ENCODE assay signal across 17 cellular contexts in genomic region chr12:121446760-121447159, GRCh38.
"Had no signal": no experiment of that assay in that cellular context is flagged by ENCODE, and none has a peak within 500 bp of the region (broad histone marks: within the 10 kb centered on the region; RNA-seq: fewer than 3 reads in every experiment).

No MANE protein-coding gene starts in this region.

- DNase-seq: activated CD4-positive, alpha-beta memory T cell treated with anti-CD3 and anti-CD28 coated beads, Interleukin-2, amount 10 ng/mL, durations not matched to agents 7 days and 5 days; activated CD4-positive, alpha-beta T cell treated with anti-CD3 and anti-CD28 coated beads for 4 hours; activated CD8-positive, alpha-beta memory T cell treated with anti-CD3 and anti-CD28 coated beads, Interleukin-2, amount 50 U/mL, for 4 hours; activated gamma-delta T cell treated with Interleukin-2 at 50 U/mL for 16 hours; body of pancreas; dermis blood vessel endothelial cell; effector memory CD8-positive, alpha-beta T cell; foreskin melanocyte; glutamatergic neuron; hippocampal formation; islet precursor cell; mammary epithelial cell; occipital lobe; stimulated activated naive B cell treated with anti-CD40 and anti-IgM and Interleukin-4, amounts not matched to agents 10 μg/mL and 1 μg/mL and 100 μg/mL, for 72 hours; T-helper 17 cell; thyroid gland had no signal

- H3K9me3 ChIP-seq: body of pancreas, thyroid gland had no signal

- H3K4me3 ChIP-seq: body of pancreas, thyroid gland had no signal

- H3K4me1 ChIP-seq: body of pancreas had no signal

- H3K27me3 ChIP-seq: body of pancreas, thyroid gland had no signal

- ATAC-seq: activated naive CD4-positive, alpha-beta T cell treated with anti-CD3 and anti-CD28 coated beads, Interleukin-2, amount 50 U/mL, for 72 hours; body of pancreas; effector memory CD8-positive, alpha-beta T cell; stimulated activated naive B cell treated with anti-CD40 and anti-IgM and Interleukin-4, amounts not matched to agents 10 μg/mL and 1 μg/mL and 100 μg/mL, for 72 hours; T-helper 17 cell had no signal

- H3K27ac ChIP-seq: body of pancreas, thyroid gland had no signal
